ENCODE assay signal across 18 cellular contexts in the genomic region with DNA sequence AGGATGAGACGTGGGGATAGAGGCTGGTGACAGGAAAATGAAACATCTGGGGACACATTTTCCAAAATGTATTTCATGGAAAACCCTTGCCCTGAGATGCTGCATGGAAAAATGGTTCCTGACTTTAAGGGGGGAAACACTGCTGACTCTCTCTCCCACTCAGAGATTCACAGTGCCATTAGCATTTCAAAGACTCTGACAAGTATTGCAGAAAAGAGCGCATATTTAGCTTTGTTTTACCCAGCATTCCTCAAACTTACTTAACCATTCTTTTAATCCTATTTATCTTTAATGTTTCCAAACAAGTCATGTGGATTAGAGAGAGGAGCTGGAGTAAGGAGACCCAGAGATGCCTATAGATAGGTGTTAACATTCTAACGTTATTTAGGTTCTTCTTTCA.
DNase-seq lines count a peak whose midpoint lies in the region; ATAC-seq and TF ChIP-seq lines count a peak whose summit lies in the region.
"Had no signal": no experiment of that assay in that cellular context is flagged by ENCODE, and none has a peak within 500 bp of the region (broad histone marks: within the 10 kb centered on the region; RNA-seq: fewer than 3 reads in every experiment).

No MANE protein-coding gene starts in this region.

- CTCF ChIA-PET in WTC11 (lab: Charles Lee): interaction anchor here (0.9 kb wide), 1 partner anchor 151 kb away, joined by 6 read pairs; no protein-coding TSS in a partner anchor

- H2AFZ ChIP-seq in H9 (ENCODE audit: low read length) (peak overlapping the region; percentile 34), smooth muscle cell (ENCODE audit: low read depth) (peak overlapping the region; percentile 78)

- no peak overlapping the region for H2BK120ac ChIP-seq in H9 (ENCODE audit: low read depth, low read length, poor library complexity, severe bottlenecking)

- DNase-seq in H9 (no peak), WTC11 (ENCODE audit: low spot score) (no peak), smooth muscle cell (lab: John Stamatoyannopoulos, UW; ENCODE audit: unreplicated experiment) (no peak), Right ventricle myocardium inferior (ENCODE audit: missing footprints) (no peak)
- DNase-seq: CD8-positive, alpha-beta T cell; DMS 273 treated with DMSO at 0.1 percent for 48 hours; DMS53; DND-41; EL; HCEC 1CT; HFFc6; KG1 had no signal

- no peaks in the 10 kb centered on the region for H3K9me3 ChIP-seq in H9 (ENCODE audit: control insufficient read depth, low read depth, low read length)
- no peaks in the 10 kb centered on the region for H3K9me3 ChIP-seq in iPS-20b (ENCODE audit: insufficient read depth, low read depth, low read length)
- H3K9me3 ChIP-seq in smooth muscle cell (replicated peaks; ENCODE audit: low read depth): no peaks in the 10 kb centered on the region
- H3K9me3 ChIP-seq: BLaER1 treated with 17β-estradiol and CSF1 and Interleukin-3, amounts not matched to agents 10 nM and 100 nM had no signal

- H3K27me3 ChIP-seq in H9 (ENCODE audit: insufficient read depth, low read length): no peaks in the 10 kb centered on the region
- H3K27me3 ChIP-seq in iPS-20b (ENCODE audit: insufficient read depth, low read length): no peaks in the 10 kb centered on the region
- no peaks in the 10 kb centered on the region for H3K27me3 ChIP-seq in smooth muscle cell (ENCODE audit: low read depth)
- H3K27me3 ChIP-seq: BLaER1 treated with 17β-estradiol and CSF1 and Interleukin-3, amounts not matched to agents 10 nM and 100 nM had no signal

- H3K27ac ChIP-seq in H9 (ENCODE audit: insufficient read length, low read depth, low read length) (no peak overlapping the region), iPS-20b (ENCODE audit: low read length) (no peak overlapping the region), smooth muscle cell (ENCODE audit: low read depth) (no peak overlapping the region)
- H3K27ac ChIP-seq: BLaER1 treated with 17β-estradiol and CSF1 and Interleukin-3, amounts not matched to agents 10 nM and 100 nM had no signal

- TF ChIP-seq CTCF in H9 (conservative IDR thresholded peaks at IDR 0.05): no peak
- no peak for TF ChIP-seq CTCF in WTC11 (IDR thresholded peaks at IDR 0.05)
- no peak for TF ChIP-seq CTCF in smooth muscle cell (IDR thresholded peaks at IDR 0.05; ENCODE audit: borderline replicate concordance, insufficient read depth, poor library complexity, severe bottlenecking)

- no peak overlapping the region for H3K18ac ChIP-seq in H9 (ENCODE audit: insufficient read length, low read depth, low read length)

- H2BK12ac ChIP-seq in H9 (ENCODE audit: insufficient read length, low read depth, low read length): no peak overlapping the region

- H3K79me1 ChIP-seq in H9 (ENCODE audit: insufficient read depth, low read depth, low read length, poor library complexity, severe bottlenecking): no peaks in the 10 kb centered on the region

- H3K9ac ChIP-seq in H9 (ENCODE audit: extremely low read depth, insufficient read length, low read length): no peak overlapping the region
- no peak overlapping the region for H3K9ac ChIP-seq in iPS-20b (ENCODE audit: low read depth, low read length)
- no peak overlapping the region for H3K9ac ChIP-seq in smooth muscle cell (ENCODE audit: low read depth)
- H3K9ac ChIP-seq: BLaER1 treated with 17β-estradiol and CSF1 and Interleukin-3, amounts not matched to agents 10 nM and 100 nM had no signal

- H3K4me1 ChIP-seq in H9 (ENCODE audit: insufficient read depth, low read length) (no peaks in the 10 kb centered on the region), iPS-20b (ENCODE audit: insufficient read depth, low read length) (peaks cover 6% of the 10 kb centered on the region; the same call in 1 of the 2 replicates), smooth muscle cell (ENCODE audit: low read depth) (peaks cover 7% of the 10 kb centered on the region)

- H3K4me3 Mint-ChIP-seq in H9: no peak overlapping the region
- H3K4me3 Mint-ChIP-seq in WTC11: no peak overlapping the region
- H3K4me3 Mint-ChIP-seq: B cell; CD8-positive, alpha-beta T cell; HFFc6 had no signal

- peak overlapping the region in 1 of 3 experiments; percentile 3; a peak in 1 of 7 replicates for H3K27ac Mint-ChIP-seq in H9
- no peak overlapping the region for H3K27ac Mint-ChIP-seq in WTC11
- H3K27ac Mint-ChIP-seq: B cell; CD8-positive, alpha-beta T cell; HFFc6 had no signal

- no peak overlapping the region for H4K91ac ChIP-seq in H9 (ENCODE audit: insufficient read length, low read depth, low read length)

- H3K27me3 Mint-ChIP-seq in H9 (ENCODE audit: low read depth) (no peaks in the 10 kb centered on the region), WTC11 (ENCODE audit: low read depth) (peaks cover 3% of the 10 kb centered on the region)
- H3K27me3 Mint-ChIP-seq: B cell had no signal

- H3K36me3 ChIP-seq in iPS-20b (ENCODE audit: insufficient read depth, low read depth, low read length): no peaks in the 10 kb centered on the region
- no peaks in the 10 kb centered on the region for H3K36me3 ChIP-seq in smooth muscle cell (ENCODE audit: low read depth)
- H3K36me3 ChIP-seq: BLaER1 treated with 17β-estradiol and CSF1 and Interleukin-3, amounts not matched to agents 10 nM and 100 nM had no signal

- POLR2A ChIA-PET in WTC11 (lab: Charles Lee): no interaction called here

- H3K4me3 ChIP-seq in iPS-20b (ENCODE audit: low read length) (peak overlapping the region; percentile 12; the same call in 1 of the 2 replicates), smooth muscle cell (no peak overlapping the region)
- H3K4me3 ChIP-seq: BLaER1 treated with 17β-estradiol and CSF1 and Interleukin-3, amounts not matched to agents 10 nM and 100 nM; GM12878 had no signal

- H3K56ac ChIP-seq in H9 (ENCODE audit: insufficient read length, low read depth, low read length): no peak overlapping the region

- no peaks in the 10 kb centered on the region for H3F3A ChIP-seq in smooth muscle cell (ENCODE audit: low read depth)

- H4K20me1 ChIP-seq in H9 (ENCODE audit: control insufficient read depth, insufficient read depth, insufficient read length) (no peaks in the 10 kb centered on the region), smooth muscle cell (ENCODE audit: low read depth) (no peaks in the 10 kb centered on the region)
- H4K20me1 ChIP-seq: BLaER1 treated with 17β-estradiol and CSF1 and Interleukin-3, amounts not matched to agents 10 nM and 100 nM had no signal

- intact Hi-C loops in Right ventricle myocardium inferior (cut with DNase I): no loop called here

- H3K79me2 ChIP-seq in H9 (ENCODE audit: insufficient read depth, low read length): no peaks in the 10 kb centered on the region
- no peaks in the 10 kb centered on the region for H3K79me2 ChIP-seq in smooth muscle cell (ENCODE audit: low read depth)

- H2BK20ac ChIP-seq in H9 (ENCODE audit: low read depth, low read length, poor library complexity, severe bottlenecking): no peak overlapping the region

- no peaks in the 10 kb centered on the region for H3K36me3 Mint-ChIP-seq in H9 (ENCODE audit: insufficient read depth in 1 of 3, low read depth in 3 of 3)
- H3K36me3 Mint-ChIP-seq in WTC11: no peaks in the 10 kb centered on the region
- H3K36me3 Mint-ChIP-seq: CD8-positive, alpha-beta T cell had no signal

- no peaks in the 10 kb centered on the region; a peak in 1 of 5 replicates for H3K9me3 Mint-ChIP-seq in H9
- H3K9me3 Mint-ChIP-seq in WTC11: peaks cover 10% of the 10 kb centered on the region
- H3K9me3 Mint-ChIP-seq: CD8-positive, alpha-beta T cell; HFFc6 had no signal

- H4K8ac ChIP-seq in H9 (replicated peaks; ENCODE audit: insufficient read length, low read depth, low read length): no peak overlapping the region

- H3K4me2 ChIP-seq in H9 (ENCODE audit: insufficient read depth, insufficient read length, low read length) (no peak overlapping the region), smooth muscle cell (peak overlapping the region; percentile 23)
- H3K4me2 ChIP-seq: BLaER1 treated with 17β-estradiol and CSF1 and Interleukin-3, amounts not matched to agents 10 nM and 100 nM had no signal

- ATAC-seq in WTC11: peak; percentile 66
- no peak for ATAC-seq in GM21576 (IDR thresholded peaks at IDR 0.05; ENCODE audit: unreplicated experiment)
- ATAC-seq in HG02970 (IDR thresholded peaks at IDR 0.05; ENCODE audit: low FRiP score, unreplicated experiment): no peak
- no peak for ATAC-seq in Right ventricle myocardium inferior
- ATAC-seq: CD8-positive, alpha-beta T cell; GM12878 had no signal

- H4K5ac ChIP-seq in H9 (ENCODE audit: insufficient read length, low read depth, low read length): no peak overlapping the region

- H3K23ac ChIP-seq in H9 (ENCODE audit: insufficient read length, low read depth, low read length): no peak overlapping the region

- H2AK5ac ChIP-seq in H9 (ENCODE audit: insufficient read length, low read length): no peak overlapping the region

- peaks cover 20 to 22% of the 10 kb centered on the region in 2 experiments for H3K4me1 Mint-ChIP-seq in H9
- H3K4me1 Mint-ChIP-seq in WTC11: peaks cover 17% of the 10 kb centered on the region
- H3K4me1 Mint-ChIP-seq: B cell had no signal

- WGBS in H9 (ENCODE audit: extremely low coverage, insufficient read length, low lambda C conversion rate): no CpG with 5 or more reads among the region's 3 CpGs
- WGBS in smooth muscle cell (ENCODE audit: low lambda C conversion rate): 25% methylated on average over 3 of the region's 3 CpGs

- no peaks in the 10 kb centered on the region for H3K23me2 ChIP-seq in H9 (ENCODE audit: insufficient read length, low read depth, low read length, poor library complexity, severe bottlenecking)

- H3T11ph ChIP-seq in H9 (ENCODE audit: low read length): no peak overlapping the region

- no peak overlapping the region for H3K14ac ChIP-seq in H9 (ENCODE audit: insufficient read depth, low read length)

- H2BK5ac ChIP-seq in H9 (ENCODE audit: insufficient read length, low read length): no peak overlapping the region

- no peak overlapping the region for H2BK15ac ChIP-seq in H9 (ENCODE audit: low read depth, low read length)

- H3K4ac ChIP-seq in H9 (ENCODE audit: low read depth, low read length): no peak overlapping the region

TF ChIP-seq in WTC11, 78 proteins besides CTCF, POLR2A, EP300 and RAD21 (continues in another document):
- no peak for TF ChIP-seq RORB (CRISPR knock-in tag; IDR thresholded peaks at IDR 0.05)
- no peak for TF ChIP-seq NFYB (CRISPR knock-in tag; conservative IDR thresholded peaks at IDR 0.05; ENCODE audit: low read depth)
- no peak for TF ChIP-seq KAT7 (CRISPR knock-in tag; IDR thresholded peaks at IDR 0.05; ENCODE audit: borderline replicate concordance)
- TF ChIP-seq, protein P1, sequence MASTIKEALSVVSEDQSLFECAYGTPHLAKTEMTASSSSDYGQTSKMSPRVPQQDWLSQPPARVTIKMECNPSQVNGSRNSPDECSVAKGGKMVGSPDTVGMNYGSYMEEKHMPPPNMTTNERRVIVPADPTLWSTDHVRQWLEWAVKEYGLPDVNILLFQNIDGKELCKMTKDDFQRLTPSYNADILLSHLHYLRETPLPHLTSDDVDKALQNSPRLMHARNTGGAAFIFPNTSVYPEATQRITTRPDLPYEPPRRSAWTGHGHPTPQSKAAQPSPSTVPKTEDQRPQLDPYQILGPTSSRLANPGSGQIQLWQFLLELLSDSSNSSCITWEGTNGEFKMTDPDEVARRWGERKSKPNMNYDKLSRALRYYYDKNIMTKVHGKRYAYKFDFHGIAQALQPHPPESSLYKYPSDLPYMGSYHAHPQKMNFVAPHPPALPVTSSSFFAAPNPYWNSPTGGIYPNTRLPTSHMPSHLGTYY (CRISPR knock-in tag; IDR thresholded peaks at IDR 0.05): no peak
- TF ChIP-seq ZBTB21 (CRISPR knock-in tag; IDR thresholded peaks at IDR 0.05; ENCODE audit: borderline replicate concordance): no peak
